ENCODE assay signal across 21 cellular contexts in the genomic region with DNA sequence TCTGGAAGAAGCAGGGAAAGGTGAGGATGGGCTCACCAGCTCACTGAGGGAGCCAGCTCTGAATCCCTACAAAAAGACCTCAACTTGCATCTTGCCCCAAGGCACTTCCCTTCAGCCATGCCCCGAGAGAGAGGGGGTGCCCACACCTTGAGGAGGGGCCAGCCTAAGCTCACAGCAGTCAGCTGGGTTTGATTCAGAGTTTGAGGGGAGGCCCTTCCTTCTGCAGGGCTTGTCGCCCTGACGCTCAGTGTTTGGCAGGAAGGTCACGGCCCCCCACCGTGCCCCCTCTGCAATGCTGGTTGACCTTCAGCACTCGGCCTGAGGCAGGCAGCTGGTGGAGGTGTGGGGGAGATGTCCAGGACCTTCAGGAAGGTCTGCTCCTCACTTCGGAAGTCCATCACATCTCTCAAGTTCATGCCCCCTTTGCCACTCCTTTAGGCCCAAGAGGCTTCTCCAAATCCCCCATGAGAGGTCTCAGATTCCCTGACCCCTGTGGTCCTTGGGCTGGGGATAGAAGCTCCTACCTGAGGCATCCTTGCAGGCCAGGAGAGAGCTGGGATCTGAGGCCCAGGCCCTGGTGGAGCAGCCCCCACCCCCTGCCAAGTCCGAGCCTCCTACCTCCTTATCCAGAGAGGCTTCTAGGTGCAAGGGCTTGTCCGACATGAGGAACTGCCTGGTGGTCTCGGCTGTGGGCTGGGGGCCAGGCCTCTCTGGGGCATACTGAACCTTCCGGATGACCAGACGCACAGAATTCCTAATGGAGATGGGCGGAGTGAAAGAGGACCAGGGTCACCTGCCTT. TPM values are rescaled to one million over a fixed set of nuclear protein-coding genes. Genes with fewer than 3 reads are reported as not detected.
DNase-seq lines count a peak whose midpoint lies in the region; ATAC-seq, FAIRE-seq and TF ChIP-seq lines count a peak whose summit lies in the region.
"Had no signal": no experiment of that assay in that cellular context is flagged by ENCODE, and none has a peak within 500 bp of the region (broad histone marks: within the 10 kb centered on the region; RNA-seq: fewer than 3 reads in every experiment).

No MANE protein-coding gene starts in this region.

- no peak for ATAC-seq in activated naive CD4-positive, alpha-beta T cell treated with anti-CD3 and anti-CD28 coated beads, Interleukin-2, amount 50 U/mL, for 72 hours
- ATAC-seq: HCT116 had no signal

- peaks cover 46 to 56% (median 55%) of the 10 kb centered on the region in 3 donors for H3K4me1 Mint-ChIP-seq in CD8-positive, alpha-beta memory T cell

- WGBS in sigmoid colon, 2 donors: 82 to 90% methylated on average over 13 of the region's 13 CpGs

- TF ChIP-seq EP300 in sigmoid colon (IDR thresholded peaks at IDR 0.05): no peak

- TF ChIP-seq POLR2A in sigmoid colon (IDR thresholded peaks at IDR 0.05): no peak
- TF ChIP-seq POLR2A in H54 (IDR thresholded peaks at IDR 0.05; ENCODE audit: low read depth, low read length): no peak

- no peak overlapping the region for H3K4me3 Mint-ChIP-seq in CD8-positive, alpha-beta memory T cell

- peak overlapping the region; percentile 6 for H3K27ac ChIP-seq in CD8-positive, alpha-beta memory T cell (ENCODE audit: low read depth, low read length)
- H3K27ac ChIP-seq in sigmoid colon: no peak overlapping the region
- H3K27ac ChIP-seq: coronary artery, epithelial cell of prostate, parathyroid adenoma had no signal

- peak overlapping the region; percentile 59 to 82 for H3K27ac Mint-ChIP-seq in activated naive CD4-positive, alpha-beta T cell treated with anti-CD3 and anti-CD28 coated beads, Interleukin-2, amount 50 U/mL, for 72 hours
- H3K27ac Mint-ChIP-seq in CD8-positive, alpha-beta memory T cell: peak overlapping the region; percentile 89 to 98 (median 97)

- CTCF ChIA-PET in CD8-positive, alpha-beta memory T cell (lab: Charles Lee): interaction anchor here (1.1 to 16.2 kb wide), 6 partner anchors 10 to 254 kb away, joined by 3 to 325 read pairs (median 11); no protein-coding TSS in a partner anchor

- H3K27me3 ChIP-seq in CD8-positive, alpha-beta memory T cell (ENCODE audit: insufficient read depth, low read length, poor library complexity, severe bottlenecking): no peaks in the 10 kb centered on the region
- H3K27me3 ChIP-seq in sigmoid colon: no peaks in the 10 kb centered on the region

- peak in 1 of 2 donors; percentile 47 for DNase-seq in activated naive CD4-positive, alpha-beta T cell treated with anti-CD3 and anti-CD28 coated beads, Interleukin-2, amount 50 U/mL, for 72 hours (ENCODE audit: low spot score in 2 of 2)
- DNase-seq in activated naive CD4-positive, alpha-beta T cell treated with anti-CD3 and anti-CD28 coated beads, Interleukin-2, amount 50 U/mL, for 16 hours: no peak
- DNase-seq in CD8-positive, alpha-beta memory T cell: peak in 1 of 5 donors; percentile 35
- peak; percentile 38 for DNase-seq in ecto neural progenitor cell (ENCODE audit: low spot score)
- DNase-seq in sigmoid colon: peak; percentile 63
- no peak for DNase-seq in SK-N-DZ (ENCODE audit: low spot score)
- DNase-seq in H54 (ENCODE audit: insufficient read length, low spot score): no peak
- no peak for DNase-seq in urothelium cell line (ENCODE audit: low spot score)
- DNase-seq: activated effector memory CD4-positive, alpha-beta T cell treated with Interleukin-2 at 50 U/mL for 16 hours; foreskin melanocyte; NCI-H2227 treated with DMSO at 0.1 percent for 48 hours; NK-92 treated with Interleukin-12 subunit alpha and Interleukin-12 subunit beta, amount 100 ng/mL, for 24 hours; stimulated activated CD4-positive, alpha-beta T cell treated with anti-CD3 and anti-CD28 coated beads, Interleukin-2, amount 100 ng/mL, for 48 hours; SW 1271 had no signal

- intact Hi-C loops in sigmoid colon (cut with DNase I): no loop called here

- POLR2A ChIA-PET in CD8-positive, alpha-beta memory T cell (lab: Charles Lee): interaction anchor here (1.3 kb wide), 1 partner anchor 122 kb away, joined by 4 read pairs; no protein-coding TSS in a partner anchor

- H3K4me3 ChIP-seq in CD8-positive, alpha-beta memory T cell (ENCODE audit: low read length): no peak overlapping the region
- H3K4me3 ChIP-seq in sigmoid colon: no peak overlapping the region
- H3K4me3 ChIP-seq: coronary artery had no signal

- no peak for FAIRE-seq in H54 (lab: Jason Lieb, UNC)
- no peak for FAIRE-seq in urothelium cell line (lab: Jason Lieb, UNC)

- H3K27me3 Mint-ChIP-seq in CD8-positive, alpha-beta memory T cell: no peaks in the 10 kb centered on the region

- TF ChIP-seq CTCF in sigmoid colon (IDR thresholded peaks at IDR 0.05): no peak

- peaks cover 54% of the 10 kb centered on the region for H3K4me1 ChIP-seq in CD8-positive, alpha-beta memory T cell (ENCODE audit: insufficient read depth, low read length)
- H3K4me1 ChIP-seq in sigmoid colon: peaks cover 0 to 12% (median 7%) of the 10 kb centered on the region in 4 donors

- no peaks in the 10 kb centered on the region for H3K9me3 Mint-ChIP-seq in activated naive CD4-positive, alpha-beta T cell treated with anti-CD3 and anti-CD28 coated beads, Interleukin-2, amount 50 U/mL, for 72 hours
- no peaks in the 10 kb centered on the region for H3K9me3 Mint-ChIP-seq in CD8-positive, alpha-beta memory T cell

- H3K9me3 ChIP-seq in CD8-positive, alpha-beta memory T cell (ENCODE audit: low read length): no peaks in the 10 kb centered on the region
- no peaks in the 10 kb centered on the region for H3K9me3 ChIP-seq in sigmoid colon

- peaks cover 0 to 5% of the 10 kb centered on the region in 2 donors for H3K36me3 Mint-ChIP-seq in activated naive CD4-positive, alpha-beta T cell treated with anti-CD3 and anti-CD28 coated beads, Interleukin-2, amount 50 U/mL, for 72 hours
- H3K36me3 Mint-ChIP-seq in CD8-positive, alpha-beta memory T cell: peaks cover 12 to 43% (median 22%) of the 10 kb centered on the region in 3 donors

- peaks cover 5% of the 10 kb centered on the region for H3K36me3 ChIP-seq in CD8-positive, alpha-beta memory T cell (ENCODE audit: insufficient read depth, low read length)
- H3K36me3 ChIP-seq in sigmoid colon: peaks cover 28 to 85% (median 57%) of the 10 kb centered on the region in 4 donors

RNA-seq across cellular contexts. Expression of a gene that starts 37.6 kb away (rescaled TPM):
- total RNA-seq in activated naive CD4-positive, alpha-beta T cell treated with anti-CD3 and anti-CD28 coated beads, Interleukin-2, amount 50 U/mL, for 72 hours: under 1 TPM; 0.07 to 0.68 TPM
- total RNA-seq in CD8-positive, alpha-beta memory T cell: under 1 TPM in 1 of 2 experiments, not detected in 1; 0.09 TPM
- 0.23 TPM for polyA plus RNA-seq in CD8-positive, alpha-beta memory T cell
- total RNA-seq in sigmoid colon: under 1 TPM in 3 of 4 donors, not detected in 1; 0.33 to 0.68 (median 0.36) TPM
- polyA plus RNA-seq in sigmoid colon: under 1 TPM in 1 of 3 donors, not detected in 2; 0.28 TPM
- 0.06 and 0.16 TPM in 2 replicates for polyA plus RNA-seq in SK-N-DZ (2014; cell fraction: cytosol; rRNA removed)
- polyA plus RNA-seq in SK-N-DZ (2014; cell fraction: nucleus; rRNA removed): 0.24 TPM in 1 of 2 replicates, not detected in the other
- total RNA-seq: G401, skeletal muscle tissue, urinary bladder had no signal

Comparison
In these comparisons a context has a peak if more than half of its experiments do, and no peak if none do; other contexts are left out.
1. DNase-seq: peak in ecto neural progenitor cell (single experiment) and sigmoid colon (single experiment); none in activated naive CD4-positive, alpha-beta T cell treated with anti-CD3 and anti-CD28 coated beads, Interleukin-2, amount 50 U/mL, for 16 hours (single experiment), SK-N-DZ (single experiment), H54 (single experiment) and urothelium cell line (single experiment).